In genomic region chr6:82904860-82905259, GRCh38 we compare ENCODE assay signal across 25 cellular contexts.
"Had no signal": no experiment of that assay in that cellular context is flagged by ENCODE, and none has a peak within 500 bp of the region (broad histone marks: within the 10 kb centered on the region; RNA-seq: fewer than 3 reads in every experiment).

No MANE protein-coding gene starts in this region.

- H3K9me3 Mint-ChIP-seq: activated naive CD4-positive, alpha-beta T cell treated with anti-CD3 and anti-CD28 coated beads, Interleukin-2, amount 50 U/mL, for 24 hours; T-helper 2 cell treated with Interferon-gamma antibody and Interleukin-4, amounts not matched to agents 5 μg/mL and 100 μg/mL, for 36 hours had no signal

- H3K36me3 ChIP-seq: breast epithelium, Peyer's patch, SJSA1 had no signal

- H3K4me1 ChIP-seq: breast epithelium, Peyer's patch had no signal

- ATAC-seq: activated CD4-positive, CD25-positive, alpha-beta regulatory T cell treated with anti-CD3 and anti-CD28 coated beads, Interleukin-2, amount 50 U/mL, for 24 hours; activated CD8-positive, alpha-beta T cell treated with anti-CD3 and anti-CD28 coated beads, Interleukin-2, amount 10 ng/mL, durations not matched to agents 7 days and 5 days; SK-N-SH treated with all-trans-retinoic acid at 6 μM for 48 hours had no signal

- H3K27me3 ChIP-seq: breast epithelium, Peyer's patch, SJSA1 had no signal

- H3K27ac Mint-ChIP-seq: activated CD8-positive, alpha-beta T cell treated with anti-CD3 and anti-CD28 coated beads, Interleukin-2, amount 10 ng/mL, durations not matched to agents 7 days and 5 days; activated naive CD4-positive, alpha-beta T cell treated with anti-CD3 and anti-CD28 coated beads, Interleukin-2, amount 50 U/mL, for 24 hours; T-helper 2 cell treated with Interferon-gamma antibody and Interleukin-4, amounts not matched to agents 5 μg/mL and 100 μg/mL, for 36 hours had no signal

- H3K27me3 Mint-ChIP-seq: activated naive CD4-positive, alpha-beta T cell treated with anti-CD3 and anti-CD28 coated beads, Interleukin-2, amount 50 U/mL, for 24 hours had no signal

- H3K4me3 Mint-ChIP-seq: activated CD8-positive, alpha-beta T cell treated with anti-CD3 and anti-CD28 coated beads, Interleukin-2, amount 10 ng/mL, durations not matched to agents 7 days and 5 days; activated naive CD4-positive, alpha-beta T cell treated with anti-CD3 and anti-CD28 coated beads, Interleukin-2, amount 50 U/mL, for 24 hours; T-helper 2 cell treated with Interferon-gamma antibody and Interleukin-4, amounts not matched to agents 5 μg/mL and 100 μg/mL, for 36 hours had no signal

- H3K4me1 Mint-ChIP-seq: activated naive CD4-positive, alpha-beta T cell treated with anti-CD3 and anti-CD28 coated beads, Interleukin-2, amount 50 U/mL, for 24 hours had no signal

- DNase-seq: activated CD4-positive, alpha-beta T cell treated with anti-CD3 and anti-CD28 coated beads for 4 hours; activated CD4-positive, alpha-beta T cell treated with anti-CD3 and anti-CD28 coated beads, Interleukin-2, amount 50 U/mL, for 4 hours; activated CD8-positive, alpha-beta memory T cell treated with anti-CD3 and anti-CD28 coated beads, Interleukin-2, amount 50 U/mL, for 48 hours; activated CD8-positive, alpha-beta T cell treated with anti-CD3 and anti-CD28 coated beads, Interleukin-2, amount 10 ng/mL, durations not matched to agents 7 days and 5 days; activated naive CD4-positive, alpha-beta T cell; activated T-cell treated with anti-CD3 and anti-CD28 coated beads, Interleukin-2, amount 50 U/mL, for 1 hour; aorta; NCI-H1092; NCI-H1417 treated with DMSO at 0.1 percent for 48 hours; NCI-H1694; NCI-H2029; NCI-H2107; NCI-H2171 treated with DMSO at 0.1 percent for 48 hours; NCI-H226; NCI-H510A; NCI-H526 treated with DMSO at 0.1 percent for 48 hours; Peyer's patch; SHP77; SW 1271 had no signal

- H3K4me3 ChIP-seq: breast epithelium, Peyer's patch, SJSA1 had no signal

- H3K9me3 ChIP-seq: breast epithelium, Peyer's patch, SJSA1 had no signal

- H3K27ac ChIP-seq: breast epithelium, Peyer's patch, SJSA1 had no signal
